In the genomic region with DNA sequence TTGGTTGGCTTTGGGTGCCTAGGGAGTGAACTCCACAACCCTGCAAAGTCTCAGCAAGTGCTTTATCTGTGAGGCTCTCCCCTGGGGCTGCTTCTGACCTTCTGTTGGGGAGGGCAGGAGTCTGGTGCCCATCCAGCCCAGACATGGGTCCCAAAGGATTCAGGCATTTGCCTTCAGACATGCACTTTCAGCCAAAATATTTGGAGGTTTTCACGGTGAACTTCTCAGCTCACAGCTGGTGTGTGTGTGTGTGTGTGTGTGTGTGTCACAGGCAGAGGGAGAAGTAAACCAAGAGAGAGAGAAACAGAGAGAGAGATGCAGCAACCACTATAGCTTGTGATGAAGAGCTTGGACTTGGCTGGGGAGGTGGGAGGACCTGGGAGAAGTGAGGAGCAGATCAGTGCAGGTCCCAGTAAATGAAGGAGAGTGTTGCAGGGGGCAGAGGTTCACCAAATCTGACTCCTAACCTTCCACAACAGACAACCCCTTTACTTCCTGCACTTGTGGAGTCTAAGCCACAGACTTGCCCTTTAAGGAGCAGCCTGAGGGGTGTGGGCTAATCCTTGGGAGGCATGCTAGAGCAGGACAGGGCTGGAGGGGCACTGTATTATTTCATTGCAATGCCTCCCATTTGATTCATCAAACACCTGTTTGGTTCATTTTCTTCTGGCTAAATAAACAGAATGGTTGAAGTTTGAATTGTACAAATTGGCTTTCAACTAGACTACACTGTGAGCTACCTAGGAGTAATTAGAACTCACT, we compare ENCODE assay signal across 1 cellular context.
TF ChIP-seq lines count a peak whose summit lies in the region.

No MANE protein-coding gene starts in this region.

TF ChIP-seq in H1, 55 proteins besides CTCF, POLR2A, EP300 and RAD21:
- TF ChIP-seq YY1 (IDR thresholded peaks at IDR 0.05; ENCODE audit: low read depth, low read length) = no peak
- no peak for TF ChIP-seq KDM1A (IDR thresholded peaks at IDR 0.05; ENCODE audit: borderline replicate concordance, low read length)
- no peak for TF ChIP-seq HDAC2 (IDR thresholded peaks at IDR 0.05; ENCODE audit: borderline replicate concordance in 1 of 2, low read depth in 2 of 2, low read length in 2 of 2)
- TF ChIP-seq CHD2 (IDR thresholded peaks at IDR 0.05; ENCODE audit: low read length) = no peak
- TF ChIP-seq KDM5A (IDR thresholded peaks at IDR 0.05; ENCODE audit: low read length) = no peak
